ENCODE assay signal across 1 cellular context in the genomic region with DNA sequence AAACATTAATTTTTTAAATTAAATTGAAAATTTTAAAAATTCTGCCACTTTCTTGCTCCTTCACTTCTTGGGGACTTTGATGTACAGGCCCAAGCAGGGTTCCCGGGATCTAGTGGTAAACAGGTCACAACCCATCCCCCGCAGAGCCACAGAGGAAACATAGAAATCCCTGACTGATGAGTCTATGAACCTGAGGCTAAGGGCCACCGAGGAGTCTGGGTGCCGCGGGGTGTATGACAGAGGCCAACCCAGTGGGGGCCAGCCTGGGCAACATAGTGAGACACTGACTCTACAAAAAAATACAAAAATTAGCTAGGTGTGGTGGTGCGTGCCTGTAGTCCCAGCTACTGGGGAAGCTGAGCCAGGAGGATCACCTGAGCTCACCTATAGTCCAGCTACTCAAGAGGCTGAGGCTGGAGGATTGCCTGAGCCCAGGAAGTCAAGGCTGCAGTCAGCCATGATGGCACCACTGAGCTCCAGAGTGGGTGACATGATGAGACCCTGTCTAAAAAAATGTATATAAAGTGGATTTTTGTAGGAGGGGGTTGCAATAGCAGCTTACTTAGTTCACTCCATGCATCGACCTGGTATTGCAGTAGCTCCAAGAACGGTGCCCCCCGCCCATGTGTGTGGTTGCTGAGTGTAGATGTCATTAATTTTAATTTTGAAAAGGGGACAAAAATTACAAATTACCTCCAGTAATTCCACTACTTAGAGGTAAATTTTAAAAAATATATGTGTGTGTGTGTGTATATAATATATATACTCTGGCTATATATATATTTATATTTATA.
TF ChIP-seq lines count a peak whose summit lies in the region.

No MANE protein-coding gene starts in this region.

TF ChIP-seq in HepG2, 621 proteins besides CTCF, POLR2A, EP300 and RAD21:
- TF ChIP-seq SOX6 (IDR thresholded peaks at IDR 0.05) (no peak), SOX6 (CRISPR knock-in tag; IDR thresholded peaks at IDR 0.05) (no peak), ZNF790 (CRISPR knock-in tag; IDR thresholded peaks at IDR 0.05; ENCODE audit: borderline replicate concordance) (no peak), HMG20B (CRISPR knock-in tag; conservative IDR thresholded peaks at IDR 0.05) (no peak), ZNF121 (CRISPR knock-in tag; IDR thresholded peaks at IDR 0.05) (peak; percentile 63; the same call in 1 of the 2 replicates), SRSF9 (IDR thresholded peaks at IDR 0.05; ENCODE audit: borderline replicate concordance, insufficient read depth, low read depth, low read length, poor library complexity, severe bottlenecking) (no peak), MAFG (CRISPR knock-in tag; IDR thresholded peaks at IDR 0.05) (no peak), ZNF24 (IDR thresholded peaks at IDR 0.05) (no peak), TBP (CRISPR knock-in tag; IDR thresholded peaks at IDR 0.05) (no peak), KAT2B (IDR thresholded peaks at IDR 0.05; ENCODE audit: borderline replicate concordance, low read depth, low read length) (no peak), SRSF4 (IDR thresholded peaks at IDR 0.05; ENCODE audit: low read depth, low read length, poor library complexity, severe bottlenecking) (no peak)
- TF ChIP-seq, protein P1, sequence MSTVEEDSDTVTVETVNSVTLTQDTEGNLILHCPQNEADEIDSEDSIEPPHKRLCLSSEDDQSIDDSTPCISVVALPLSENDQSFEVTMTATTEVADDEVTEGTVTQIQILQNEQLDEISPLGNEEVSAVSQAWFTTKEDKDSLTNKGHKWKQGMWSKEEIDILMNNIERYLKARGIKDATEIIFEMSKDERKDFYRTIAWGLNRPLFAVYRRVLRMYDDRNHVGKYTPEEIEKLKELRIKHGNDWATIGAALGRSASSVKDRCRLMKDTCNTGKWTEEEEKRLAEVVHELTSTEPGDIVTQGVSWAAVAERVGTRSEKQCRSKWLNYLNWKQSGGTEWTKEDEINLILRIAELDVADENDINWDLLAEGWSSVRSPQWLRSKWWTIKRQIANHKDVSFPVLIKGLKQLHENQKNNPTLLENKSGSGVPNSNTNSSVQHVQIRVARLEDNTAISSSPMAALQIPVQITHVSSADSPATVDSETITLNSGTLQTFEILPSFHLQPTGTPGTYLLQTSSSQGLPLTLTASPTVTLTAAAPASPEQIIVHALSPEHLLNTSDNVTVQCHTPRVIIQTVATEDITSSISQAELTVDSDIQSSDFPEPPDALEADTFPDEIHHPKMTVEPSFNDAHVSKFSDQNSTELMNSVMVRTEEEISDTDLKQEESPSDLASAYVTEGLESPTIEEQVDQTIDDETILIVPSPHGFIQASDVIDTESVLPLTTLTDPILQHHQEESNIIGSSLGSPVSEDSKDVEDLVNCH (CRISPR knock-in tag; IDR thresholded peaks at IDR 0.05) = no peak
- TF ChIP-seq, protein P2, sequence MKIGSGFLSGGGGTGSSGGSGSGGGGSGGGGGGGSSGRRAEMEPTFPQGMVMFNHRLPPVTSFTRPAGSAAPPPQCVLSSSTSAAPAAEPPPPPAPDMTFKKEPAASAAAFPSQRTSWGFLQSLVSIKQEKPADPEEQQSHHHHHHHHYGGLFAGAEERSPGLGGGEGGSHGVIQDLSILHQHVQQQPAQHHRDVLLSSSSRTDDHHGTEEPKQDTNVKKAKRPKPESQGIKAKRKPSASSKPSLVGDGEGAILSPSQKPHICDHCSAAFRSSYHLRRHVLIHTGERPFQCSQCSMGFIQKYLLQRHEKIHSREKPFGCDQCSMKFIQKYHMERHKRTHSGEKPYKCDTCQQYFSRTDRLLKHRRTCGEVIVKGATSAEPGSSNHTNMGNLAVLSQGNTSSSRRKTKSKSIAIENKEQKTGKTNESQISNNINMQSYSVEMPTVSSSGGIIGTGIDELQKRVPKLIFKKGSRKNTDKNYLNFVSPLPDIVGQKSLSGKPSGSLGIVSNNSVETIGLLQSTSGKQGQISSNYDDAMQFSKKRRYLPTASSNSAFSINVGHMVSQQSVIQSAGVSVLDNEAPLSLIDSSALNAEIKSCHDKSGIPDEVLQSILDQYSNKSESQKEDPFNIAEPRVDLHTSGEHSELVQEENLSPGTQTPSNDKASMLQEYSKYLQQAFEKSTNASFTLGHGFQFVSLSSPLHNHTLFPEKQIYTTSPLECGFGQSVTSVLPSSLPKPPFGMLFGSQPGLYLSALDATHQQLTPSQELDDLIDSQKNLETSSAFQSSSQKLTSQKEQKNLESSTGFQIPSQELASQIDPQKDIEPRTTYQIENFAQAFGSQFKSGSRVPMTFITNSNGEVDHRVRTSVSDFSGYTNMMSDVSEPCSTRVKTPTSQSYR (CRISPR knock-in tag; IDR thresholded peaks at IDR 0.05; ENCODE audit: borderline replicate concordance) = peak; percentile 25; the same call in 1 of the 2 replicates
